ENCODE assay signal across 8 cellular contexts in the genomic region with DNA sequence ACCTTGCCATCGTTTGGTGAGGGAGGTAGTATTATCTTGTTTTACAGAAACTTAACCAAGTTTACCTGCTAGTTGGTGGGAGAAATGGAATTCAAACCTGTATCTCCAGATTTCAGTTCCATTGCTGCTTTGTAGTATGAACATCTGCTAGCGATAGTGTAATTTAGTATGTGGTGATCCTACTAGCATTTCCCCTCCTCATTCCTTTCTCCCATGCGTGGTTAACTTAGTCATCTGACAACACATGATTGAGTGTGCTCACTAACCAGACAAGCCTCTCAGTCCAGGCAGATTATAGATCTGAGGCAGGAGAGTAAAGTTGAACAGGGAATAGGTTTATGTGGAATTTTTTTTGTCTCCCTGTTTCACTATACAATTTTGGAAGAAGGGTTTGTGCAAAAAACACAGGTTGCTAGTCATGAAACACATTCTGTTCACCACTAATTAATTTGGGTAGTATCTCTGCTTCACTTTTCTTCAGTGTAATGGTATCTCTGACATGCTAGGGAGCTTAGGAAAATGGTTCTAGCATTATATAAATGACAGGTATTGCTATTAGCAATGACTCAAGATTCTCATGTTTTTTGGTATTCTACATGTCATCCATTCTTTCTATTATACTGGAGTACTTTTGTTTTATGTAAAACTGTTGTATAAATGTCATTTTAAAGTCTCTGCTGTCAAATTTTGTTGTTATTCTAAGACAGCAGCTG. TPM values are rescaled to one million over a fixed set of nuclear protein-coding genes. Genes with fewer than 3 reads are reported as not detected.
DNase-seq lines count a peak whose midpoint lies in the region; ATAC-seq and TF ChIP-seq lines count a peak whose summit lies in the region.

No MANE protein-coding gene starts in this region.

- POLR2A ChIA-PET in IMR-90 (lab: Charles Lee; ENCODE audit: unreplicated experiment), result no interaction called here

- no peak overlapping the region for H2AK5ac ChIP-seq in IMR-90 (ENCODE audit: low read depth, low read length)

- no peak overlapping the region for H2BK15ac ChIP-seq in IMR-90 (ENCODE audit: low read depth, low read length)

- BruUV-seq in IMR-90 (replicated peaks; lab: Mats Ljungman, UMichigan), result no TSS peak

- H4K20me1 ChIP-seq in IMR-90 (ENCODE audit: insufficient read depth, low read length) (peaks cover 91% of the 10 kb centered on the region), MM.1S (ENCODE audit: insufficient read depth, low read length) (peaks cover 5% of the 10 kb centered on the region; the same call in 1 of the 2 replicates)

- H3K79me2 ChIP-seq in MM.1S (ENCODE audit: low read length), result peaks cover 90% of the 10 kb centered on the region

- H3K9me3 ChIP-seq in IMR-90 (ENCODE audit: control insufficient read depth, insufficient read depth, low read length), result no peaks in the 10 kb centered on the region
- H3K9me3 ChIP-seq in MM.1S (replicated peaks; ENCODE audit: insufficient read depth, low read length), result no peaks in the 10 kb centered on the region

- H4K8ac ChIP-seq in IMR-90 (ENCODE audit: low read depth in 2 of 2, low read length in 2 of 2), result no peak overlapping the region

- dilution Hi-C loops in IMR-90 (cut with HindIII; ENCODE audit: low sequenced_read_pairs, unreplicated experiment), result no loop called here

- no peak overlapping the region for H2BK20ac ChIP-seq in IMR-90 (ENCODE audit: low read depth, low read length)

- no peaks in the 10 kb centered on the region for H3F3A ChIP-seq in MM.1S (ENCODE audit: insufficient read depth, low read length)

- no peak overlapping the region for H3K27ac ChIP-seq in IMR-90 (ENCODE audit: insufficient read depth, low read length)
- H3K27ac ChIP-seq in caudate nucleus (ENCODE audit: low read depth, low read length), result peak overlapping the region; percentile 94
- H3K27ac ChIP-seq in MM.1S (ENCODE audit: low read length), result no peak overlapping the region

- no peak overlapping the region for H3K18ac ChIP-seq in IMR-90 (ENCODE audit: low read depth, low read length)

- H4K5ac ChIP-seq in IMR-90 (ENCODE audit: low read depth, low read length), result no peak overlapping the region

- H3K4me2 ChIP-seq in IMR-90 (ENCODE audit: low read depth, low read length) (peak overlapping the region; percentile 73; the same call in 1 of the 2 replicates), MM.1S (ENCODE audit: low read depth, low read length) (no peak overlapping the region)

- no peak overlapping the region for H2BK120ac ChIP-seq in IMR-90 (ENCODE audit: low read depth, low read length)

- TF ChIP-seq CTCF in IMR-90 (conservative IDR thresholded peaks at IDR 0.05; ENCODE audit: low read depth, low read length), result no peak
- TF ChIP-seq CTCF in MM.1S (IDR thresholded peaks at IDR 0.05; ENCODE audit: low read length), result no peak

- H2AK9ac ChIP-seq in IMR-90 (replicated peaks; ENCODE audit: low read depth, low read length, poor library complexity), result no peak overlapping the region

- no peak overlapping the region for H3K23ac ChIP-seq in IMR-90 (ENCODE audit: low read depth, low read length)

- TF ChIP-seq RAD21 in IMR-90 (IDR thresholded peaks at IDR 0.05; ENCODE audit: low read length), result no peak

- H3K4me1 ChIP-seq in IMR-90 (ENCODE audit: control insufficient read depth, insufficient read depth, low read length) (peaks cover 10% of the 10 kb centered on the region), MM.1S (ENCODE audit: low read length) (no peaks in the 10 kb centered on the region)

- peak; percentile 79 for ATAC-seq in IMR-90 (ENCODE audit: low read depth)
- ATAC-seq in GM21423 (IDR thresholded peaks at IDR 0.05; ENCODE audit: unreplicated experiment), result no peak

- H3K9me2 ChIP-seq in MM.1S (replicated peaks; ENCODE audit: insufficient read depth, low read length), result no peaks in the 10 kb centered on the region

- no peak overlapping the region for H3K14ac ChIP-seq in IMR-90 (replicated peaks; ENCODE audit: low read depth, low read length)

- H3K9ac ChIP-seq in IMR-90 (ENCODE audit: low read depth, low read length), result no peak overlapping the region
- H3K9ac ChIP-seq in MM.1S (ENCODE audit: low read length), result no peak overlapping the region

- H3K79me1 ChIP-seq in IMR-90 (ENCODE audit: low read depth in 1 of 2, low read length in 2 of 2), result peaks cover 24 to 70% of the 10 kb centered on the region in 2 experiments

- no peak for TF ChIP-seq POLR2A in IMR-90 (IDR thresholded peaks at IDR 0.05; ENCODE audit: low read depth, low read length)

- no peaks in the 10 kb centered on the region for H3K27me3 ChIP-seq in IMR-90 (ENCODE audit: control insufficient read depth, insufficient read depth, low read length)
- H3K27me3 ChIP-seq in MM.1S (replicated peaks; ENCODE audit: insufficient read depth, low read length), result no peaks in the 10 kb centered on the region

- in situ Hi-C loops in Caki2 (cut with HindIII; ENCODE audit: low pct_unique_long_range_greater_than_20kb, low sequenced_read_pairs) (no loop called here), IMR-90 (cut with MboI; ENCODE audit: low sequenced_read_pairs) (loop anchor here (25.0 kb wide), 2 partner anchors 520 to 670 kb away; a partner anchor contains a TSS)

- DNase-seq in Caki2 (ENCODE audit: low read depth), result peak; percentile 66
- DNase-seq in IMR-90, result peak; percentile 95
- DNase-seq in caudate nucleus (lab: John Stamatoyannopoulos, UW), result peak in 1 of 61 donors; percentile 7
- DNase-seq in myocyte (ENCODE audit: low read depth), result peak; percentile 87
- DNase-seq in activated effector memory CD4-positive, alpha-beta T cell treated with Interleukin-2 at 50 U/mL for 16 hours, result no peak
- no peak for DNase-seq in MM.1S
- no peak for DNase-seq in NK-92 treated with Interleukin-12 subunit alpha and Interleukin-12 subunit beta, amount 100 ng/mL, for 24 hours (lab: John Stamatoyannopoulos, UW)

- no peak overlapping the region for H3K4ac ChIP-seq in IMR-90 (ENCODE audit: low read depth, low read length)

- H3K36me3 ChIP-seq in IMR-90 (ENCODE audit: control insufficient read depth, insufficient read depth, low read length) (no peaks in the 10 kb centered on the region), MM.1S (replicated peaks; ENCODE audit: insufficient read depth, low read length) (no peaks in the 10 kb centered on the region)

- H2AFZ ChIP-seq in IMR-90 (replicated peaks; ENCODE audit: low read length, poor library complexity) (no peak overlapping the region), MM.1S (ENCODE audit: low read length) (no peak overlapping the region)

- no peak overlapping the region for H3K56ac ChIP-seq in IMR-90 (ENCODE audit: extremely low read depth, insufficient read depth, low read length)

- intact Hi-C loops in IMR-90 (cut with micrococcal nuclease), result no loop called here

- H4K91ac ChIP-seq in IMR-90 (ENCODE audit: insufficient read depth, low read depth, low read length), result no peak overlapping the region

- no CpG with 5 or more reads among the region's 3 CpGs for WGBS in IMR-90 (ENCODE audit: extremely low coverage in 2 of 2, insufficient read length in 1 of 2), 2 experiments

- CTCF ChIA-PET in IMR-90 (lab: Yijun Ruan, JAX), result no interaction called here

- peak overlapping the region; percentile 69 for H2BK5ac ChIP-seq in IMR-90 (ENCODE audit: low read depth, low read length, poor library complexity, severe bottlenecking)

- H3K9me1 ChIP-seq in IMR-90 (ENCODE audit: insufficient read depth, low read length), result peaks cover 18% of the 10 kb centered on the region

- no peak overlapping the region for H3K4me3 ChIP-seq in IMR-90 (ENCODE audit: insufficient read depth, low read depth, low read length)
- H3K4me3 ChIP-seq in MM.1S (ENCODE audit: low read length), result no peak overlapping the region

TF ChIP-seq in IMR-90, 13 proteins besides CTCF, POLR2A, EP300 and RAD21 (continues in another document):
- TF ChIP-seq SMC3 (IDR thresholded peaks at IDR 0.05; ENCODE audit: low read depth, low read length) (no peak), CEBPB (IDR thresholded peaks at IDR 0.05; ENCODE audit: low read depth, low read length) (0 out of 2 replicates have a peak, but pooled peaks have one; percentile 8), RFX5 (IDR thresholded peaks at IDR 0.05; ENCODE audit: low read depth, low read length) (no peak), BHLHE40 (IDR thresholded peaks at IDR 0.05; ENCODE audit: low read depth, low read length) (peak; percentile 21; the same call in 1 of the 2 replicates), MAFK (IDR thresholded peaks at IDR 0.05; ENCODE audit: low read depth, low read length) (0 out of 2 replicates have a peak, but pooled peaks have one; percentile 5), MAZ (IDR thresholded peaks at IDR 0.05; ENCODE audit: borderline replicate concordance, low read depth, low read length) (no peak), CHD1 (IDR thresholded peaks at IDR 0.05; ENCODE audit: low read depth, low read length) (no peak), NFE2L2 (IDR thresholded peaks at IDR 0.05; ENCODE audit: low read depth, low read length) (no peak), RCOR1 (IDR thresholded peaks at IDR 0.05; ENCODE audit: insufficient replicate concordance, low read length) (no peak), MXI1 (IDR thresholded peaks at IDR 0.05; ENCODE audit: borderline replicate concordance, low read depth, low read length) (no peak)
- TF ChIP-seq, protein P1, sequence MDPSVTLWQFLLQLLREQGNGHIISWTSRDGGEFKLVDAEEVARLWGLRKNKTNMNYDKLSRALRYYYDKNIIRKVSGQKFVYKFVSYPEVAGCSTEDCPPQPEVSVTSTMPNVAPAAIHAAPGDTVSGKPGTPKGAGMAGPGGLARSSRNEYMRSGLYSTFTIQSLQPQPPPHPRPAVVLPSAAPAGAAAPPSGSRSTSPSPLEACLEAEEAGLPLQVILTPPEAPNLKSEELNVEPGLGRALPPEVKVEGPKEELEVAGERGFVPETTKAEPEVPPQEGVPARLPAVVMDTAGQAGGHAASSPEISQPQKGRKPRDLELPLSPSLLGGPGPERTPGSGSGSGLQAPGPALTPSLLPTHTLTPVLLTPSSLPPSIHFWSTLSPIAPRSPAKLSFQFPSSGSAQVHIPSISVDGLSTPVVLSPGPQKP (IDR thresholded peaks at IDR 0.05; ENCODE audit: borderline replicate concordance, low read depth, low read length), result no peak
- TF ChIP-seq, protein P2, sequence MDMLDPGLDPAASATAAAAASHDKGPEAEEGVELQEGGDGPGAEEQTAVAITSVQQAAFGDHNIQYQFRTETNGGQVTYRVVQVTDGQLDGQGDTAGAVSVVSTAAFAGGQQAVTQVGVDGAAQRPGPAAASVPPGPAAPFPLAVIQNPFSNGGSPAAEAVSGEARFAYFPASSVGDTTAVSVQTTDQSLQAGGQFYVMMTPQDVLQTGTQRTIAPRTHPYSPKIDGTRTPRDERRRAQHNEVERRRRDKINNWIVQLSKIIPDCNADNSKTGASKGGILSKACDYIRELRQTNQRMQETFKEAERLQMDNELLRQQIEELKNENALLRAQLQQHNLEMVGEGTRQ (IDR thresholded peaks at IDR 0.05; ENCODE audit: low read depth, low read length), result no peak

RNA-seq across cellular contexts. Expression of a gene that starts 21.7 kb away (rescaled TPM):
- 38.3 and 45.4 TPM in 2 replicates for total RNA-seq in Caki2 (2014; rRNA removed; shearing (Covaris generic); ENCODE audit: low replicate concordance)
- total RNA-seq in IMR-90 (2012; rRNA removed), result 148 and 172 TPM in 2 replicates
- polyA plus RNA-seq in IMR-90 (2012; rRNA removed), result 49.3 and 50.3 TPM in 2 replicates
- 12.3 and 12.6 TPM in 2 replicates for polyA plus RNA-seq in IMR-90 (2012; cell fraction: cytosol; rRNA removed)
- 34.5 and 215 TPM in 2 replicates for polyA plus RNA-seq in IMR-90 (2012; cell fraction: nucleus; rRNA removed; ENCODE audit: low replicate concordance)
- total RNA-seq in myocyte, result 95.2 and 97.3 TPM in 2 replicates
- 31.5 TPM for polyA plus RNA-seq in myocyte (2012)

Comparison
In these comparisons a context has a peak if more than half of its experiments do, and no peak if none do; other contexts are left out.
1. DNase-seq: peak in Caki2 (single experiment), IMR-90 (single experiment) and myocyte (single experiment); none in activated effector memory CD4-positive, alpha-beta T cell treated with Interleukin-2 at 50 U/mL for 16 hours (single experiment), MM.1S (single experiment) and NK-92 treated with Interleukin-12 subunit alpha and Interleukin-12 subunit beta, amount 100 ng/mL, for 24 hours (single experiment).